1 cellular context compared by ENCODE assay signal in the genomic region with DNA sequence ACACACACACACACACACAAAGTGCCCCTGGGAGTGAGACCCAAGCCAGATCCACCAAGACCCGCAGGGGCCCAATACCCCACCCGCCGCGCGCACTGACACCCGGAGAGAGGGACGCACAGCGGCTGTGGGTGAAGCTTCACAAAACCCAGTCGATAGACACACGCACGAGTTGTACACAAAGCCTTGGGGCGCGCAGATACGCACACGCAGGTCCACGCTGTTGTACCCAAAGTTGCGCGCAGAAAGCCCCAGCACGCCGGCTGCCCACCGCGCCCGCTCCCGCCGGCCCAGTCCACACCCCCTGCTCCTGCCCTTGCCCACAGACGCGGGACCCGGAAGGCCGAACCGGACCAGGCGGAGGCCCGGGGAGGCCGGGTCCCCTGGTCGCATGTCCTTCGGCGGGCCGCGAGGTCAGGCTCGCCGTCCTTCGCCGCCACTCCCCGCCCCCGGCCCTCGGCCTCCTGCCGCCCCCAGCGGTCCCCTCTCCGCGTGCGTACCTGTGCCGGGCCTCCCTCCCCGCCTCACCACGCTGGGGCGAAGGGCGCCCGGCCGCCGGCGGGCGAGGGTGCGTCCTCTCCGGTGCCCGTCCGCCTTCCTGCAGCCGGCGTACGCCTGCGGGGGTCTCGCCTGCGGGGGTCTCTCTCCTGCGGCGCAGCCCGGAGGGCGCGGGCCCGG.
TF ChIP-seq lines count a peak whose summit lies in the region.

Gene TMEM74B (minus strand): TSS at position 344 of the 678 bp plus-strand sequence. CDS start 1,180 bp downstream, outside the sequence.

TF ChIP-seq in K562, 482 proteins besides CTCF, POLR2A, EP300 and RAD21 (continued from another document):
- TF ChIP-seq, protein P1, sequence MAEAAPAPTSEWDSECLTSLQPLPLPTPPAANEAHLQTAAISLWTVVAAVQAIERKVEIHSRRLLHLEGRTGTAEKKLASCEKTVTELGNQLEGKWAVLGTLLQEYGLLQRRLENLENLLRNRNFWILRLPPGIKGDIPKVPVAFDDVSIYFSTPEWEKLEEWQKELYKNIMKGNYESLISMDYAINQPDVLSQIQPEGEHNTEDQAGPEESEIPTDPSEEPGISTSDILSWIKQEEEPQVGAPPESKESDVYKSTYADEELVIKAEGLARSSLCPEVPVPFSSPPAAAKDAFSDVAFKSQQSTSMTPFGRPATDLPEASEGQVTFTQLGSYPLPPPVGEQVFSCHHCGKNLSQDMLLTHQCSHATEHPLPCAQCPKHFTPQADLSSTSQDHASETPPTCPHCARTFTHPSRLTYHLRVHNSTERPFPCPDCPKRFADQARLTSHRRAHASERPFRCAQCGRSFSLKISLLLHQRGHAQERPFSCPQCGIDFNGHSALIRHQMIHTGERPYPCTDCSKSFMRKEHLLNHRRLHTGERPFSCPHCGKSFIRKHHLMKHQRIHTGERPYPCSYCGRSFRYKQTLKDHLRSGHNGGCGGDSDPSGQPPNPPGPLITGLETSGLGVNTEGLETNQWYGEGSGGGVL (CRISPR knock-in tag; IDR thresholded peaks at IDR 0.05) = no peak
- TF ChIP-seq HNRNPL (IDR thresholded peaks at IDR 0.05; ENCODE audit: low read depth, low read length) (peak; percentile 41; the same call in 1 of the 2 replicates), NR2F6 (CRISPR knock-in tag; IDR thresholded peaks at IDR 0.05) (no peak), ZBTB1 (CRISPR knock-in tag; IDR thresholded peaks at IDR 0.05; ENCODE audit: borderline replicate concordance, low read depth) (no peak), HMGN3 (IDR thresholded peaks at IDR 0.05; ENCODE audit: borderline replicate concordance, extremely low read depth, insufficient read length, low read depth, low read length) (peak; percentile 36), NONO (IDR thresholded peaks at IDR 0.05; ENCODE audit: low read depth in 2 of 2, low read length in 1 of 2) (0 out of 4 replicates have a peak, but pooled peaks of 1 of the 2 experiments have one; percentile 28), PHF8 (IDR thresholded peaks at IDR 0.05; ENCODE audit: borderline replicate concordance, low read length) (peak; percentile 57; the same call in 1 of the 2 replicates), GTF2E2 (tag; IDR thresholded peaks at IDR 0.05) (no peak), RERE (CRISPR knock-in tag; IDR thresholded peaks at IDR 0.05; ENCODE audit: borderline replicate concordance) (no peak), ZNF740 (CRISPR knock-in tag; IDR thresholded peaks at IDR 0.05) (no peak), ZNF740 (tag; IDR thresholded peaks at IDR 0.05) (no peak), NFATC3 (IDR thresholded peaks at IDR 0.05) (no peak), ZNF184 (CRISPR knock-in tag; IDR thresholded peaks at IDR 0.05) (no peak), BRD4 (IDR thresholded peaks at IDR 0.05) (no peak), TARDBP (IDR thresholded peaks at IDR 0.05) (no peak), CBX3 (IDR thresholded peaks at IDR 0.05; ENCODE audit: borderline replicate concordance in 1 of 2, low read length in 2 of 2) (no peak), TEAD1 (CRISPR knock-in tag; IDR thresholded peaks at IDR 0.05) (peak in 1 of 2 experiments; percentile 29; a peak in 1 of 4 replicates), PHF21A (IDR thresholded peaks at IDR 0.05; ENCODE audit: borderline replicate concordance, low read depth) (no peak), ZKSCAN1 (IDR thresholded peaks at IDR 0.05; ENCODE audit: low read depth, low read length) (no peak), CHD2 (IDR thresholded peaks at IDR 0.05; ENCODE audit: low read depth, low read length) (no peak), RUNX1 (IDR thresholded peaks at IDR 0.05; ENCODE audit: low read depth) (no peak), RBM25 (IDR thresholded peaks at IDR 0.05; ENCODE audit: low read depth, low read length, severe bottlenecking) (no peak), POLR2G (IDR thresholded peaks at IDR 0.05; ENCODE audit: low read depth, low read length) (peak; percentile 66), SIN3B (IDR thresholded peaks at IDR 0.05; ENCODE audit: low read depth) (no peak; the same call in 1 of the 2 replicates)
- TF ChIP-seq, protein P2, sequence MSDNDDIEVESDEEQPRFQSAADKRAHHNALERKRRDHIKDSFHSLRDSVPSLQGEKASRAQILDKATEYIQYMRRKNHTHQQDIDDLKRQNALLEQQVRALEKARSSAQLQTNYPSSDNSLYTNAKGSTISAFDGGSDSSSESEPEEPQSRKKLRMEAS (CRISPR knock-in tag; IDR thresholded peaks at IDR 0.05) = peak; percentile 46
- TF ChIP-seq, protein P3, sequence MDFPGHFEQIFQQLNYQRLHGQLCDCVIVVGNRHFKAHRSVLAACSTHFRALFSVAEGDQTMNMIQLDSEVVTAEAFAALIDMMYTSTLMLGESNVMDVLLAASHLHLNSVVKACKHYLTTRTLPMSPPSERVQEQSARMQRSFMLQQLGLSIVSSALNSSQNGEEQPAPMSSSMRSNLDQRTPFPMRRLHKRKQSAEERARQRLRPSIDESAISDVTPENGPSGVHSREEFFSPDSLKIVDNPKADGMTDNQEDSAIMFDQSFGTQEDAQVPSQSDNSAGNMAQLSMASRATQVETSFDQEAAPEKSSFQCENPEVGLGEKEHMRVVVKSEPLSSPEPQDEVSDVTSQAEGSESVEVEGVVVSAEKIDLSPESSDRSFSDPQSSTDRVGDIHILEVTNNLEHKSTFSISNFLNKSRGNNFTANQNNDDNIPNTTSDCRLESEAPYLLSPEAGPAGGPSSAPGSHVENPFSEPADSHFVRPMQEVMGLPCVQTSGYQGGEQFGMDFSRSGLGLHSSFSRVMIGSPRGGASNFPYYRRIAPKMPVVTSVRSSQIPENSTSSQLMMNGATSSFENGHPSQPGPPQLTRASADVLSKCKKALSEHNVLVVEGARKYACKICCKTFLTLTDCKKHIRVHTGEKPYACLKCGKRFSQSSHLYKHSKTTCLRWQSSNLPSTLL (IDR thresholded peaks at IDR 0.05) = no peak
- TF ChIP-seq, protein P4, sequence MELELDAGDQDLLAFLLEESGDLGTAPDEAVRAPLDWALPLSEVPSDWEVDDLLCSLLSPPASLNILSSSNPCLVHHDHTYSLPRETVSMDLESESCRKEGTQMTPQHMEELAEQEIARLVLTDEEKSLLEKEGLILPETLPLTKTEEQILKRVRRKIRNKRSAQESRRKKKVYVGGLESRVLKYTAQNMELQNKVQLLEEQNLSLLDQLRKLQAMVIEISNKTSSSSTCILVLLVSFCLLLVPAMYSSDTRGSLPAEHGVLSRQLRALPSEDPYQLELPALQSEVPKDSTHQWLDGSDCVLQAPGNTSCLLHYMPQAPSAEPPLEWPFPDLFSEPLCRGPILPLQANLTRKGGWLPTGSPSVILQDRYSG (tag; conservative IDR thresholded peaks at IDR 0.05; ENCODE audit: low read depth) = no peak
- TF ChIP-seq, protein P5, sequence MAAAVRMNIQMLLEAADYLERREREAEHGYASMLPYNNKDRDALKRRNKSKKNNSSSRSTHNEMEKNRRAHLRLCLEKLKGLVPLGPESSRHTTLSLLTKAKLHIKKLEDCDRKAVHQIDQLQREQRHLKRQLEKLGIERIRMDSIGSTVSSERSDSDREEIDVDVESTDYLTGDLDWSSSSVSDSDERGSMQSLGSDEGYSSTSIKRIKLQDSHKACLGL (CRISPR knock-in tag; IDR thresholded peaks at IDR 0.05; ENCODE audit: borderline replicate concordance, poor library complexity, severe bottlenecking) = no peak
- TF ChIP-seq, protein P6, sequence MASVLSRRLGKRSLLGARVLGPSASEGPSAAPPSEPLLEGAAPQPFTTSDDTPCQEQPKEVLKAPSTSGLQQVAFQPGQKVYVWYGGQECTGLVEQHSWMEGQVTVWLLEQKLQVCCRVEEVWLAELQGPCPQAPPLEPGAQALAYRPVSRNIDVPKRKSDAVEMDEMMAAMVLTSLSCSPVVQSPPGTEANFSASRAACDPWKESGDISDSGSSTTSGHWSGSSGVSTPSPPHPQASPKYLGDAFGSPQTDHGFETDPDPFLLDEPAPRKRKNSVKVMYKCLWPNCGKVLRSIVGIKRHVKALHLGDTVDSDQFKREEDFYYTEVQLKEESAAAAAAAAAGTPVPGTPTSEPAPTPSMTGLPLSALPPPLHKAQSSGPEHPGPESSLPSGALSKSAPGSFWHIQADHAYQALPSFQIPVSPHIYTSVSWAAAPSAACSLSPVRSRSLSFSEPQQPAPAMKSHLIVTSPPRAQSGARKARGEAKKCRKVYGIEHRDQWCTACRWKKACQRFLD (CRISPR knock-in tag; IDR thresholded peaks at IDR 0.05) = no peak
- TF ChIP-seq, protein P7, sequence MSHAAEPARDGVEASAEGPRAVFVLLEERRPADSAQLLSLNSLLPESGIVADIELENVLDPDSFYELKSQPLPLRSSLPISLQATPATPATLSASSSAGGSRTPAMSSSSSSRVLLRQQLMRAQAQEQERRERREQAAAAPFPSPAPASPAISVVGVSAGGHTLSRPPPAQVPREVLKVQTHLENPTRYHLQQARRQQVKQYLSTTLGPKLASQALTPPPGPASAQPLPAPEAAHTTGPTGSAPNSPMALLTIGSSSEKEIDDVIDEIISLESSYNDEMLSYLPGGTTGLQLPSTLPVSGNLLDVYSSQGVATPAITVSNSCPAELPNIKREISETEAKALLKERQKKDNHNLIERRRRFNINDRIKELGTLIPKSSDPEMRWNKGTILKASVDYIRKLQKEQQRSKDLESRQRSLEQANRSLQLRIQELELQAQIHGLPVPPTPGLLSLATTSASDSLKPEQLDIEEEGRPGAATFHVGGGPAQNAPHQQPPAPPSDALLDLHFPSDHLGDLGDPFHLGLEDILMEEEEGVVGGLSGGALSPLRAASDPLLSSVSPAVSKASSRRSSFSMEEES (CRISPR knock-in tag; IDR thresholded peaks at IDR 0.05) = no peak
- TF ChIP-seq, protein P8, sequence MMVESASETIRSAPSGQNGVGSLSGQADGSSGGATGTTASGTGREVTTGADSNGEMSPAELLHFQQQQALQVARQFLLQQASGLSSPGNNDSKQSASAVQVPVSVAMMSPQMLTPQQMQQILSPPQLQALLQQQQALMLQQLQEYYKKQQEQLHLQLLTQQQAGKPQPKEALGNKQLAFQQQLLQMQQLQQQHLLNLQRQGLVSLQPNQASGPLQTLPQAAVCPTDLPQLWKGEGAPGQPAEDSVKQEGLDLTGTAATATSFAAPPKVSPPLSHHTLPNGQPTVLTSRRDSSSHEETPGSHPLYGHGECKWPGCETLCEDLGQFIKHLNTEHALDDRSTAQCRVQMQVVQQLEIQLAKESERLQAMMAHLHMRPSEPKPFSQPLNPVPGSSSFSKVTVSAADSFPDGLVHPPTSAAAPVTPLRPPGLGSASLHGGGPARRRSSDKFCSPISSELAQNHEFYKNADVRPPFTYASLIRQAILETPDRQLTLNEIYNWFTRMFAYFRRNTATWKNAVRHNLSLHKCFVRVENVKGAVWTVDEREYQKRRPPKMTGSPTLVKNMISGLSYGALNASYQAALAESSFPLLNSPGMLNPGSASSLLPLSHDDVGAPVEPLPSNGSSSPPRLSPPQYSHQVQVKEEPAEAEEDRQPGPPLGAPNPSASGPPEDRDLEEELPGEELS (CRISPR knock-in tag; IDR thresholded peaks at IDR 0.05; ENCODE audit: borderline replicate concordance) = 0 out of 2 replicates have a peak, but pooled peaks have one; percentile 9
